ENCODE assay signal across 10 cellular contexts in genomic region chr15:34609658-34610057, GRCh38. TPM values are rescaled to one million over a fixed set of nuclear protein-coding genes. Genes with fewer than 3 reads are reported as not detected.
DNase-seq lines count a peak whose midpoint lies in the region; ATAC-seq and TF ChIP-seq lines count a peak whose summit lies in the region.
"Had no signal": no experiment of that assay in that cellular context is flagged by ENCODE, and none has a peak within 500 bp of the region (broad histone marks: within the 10 kb centered on the region; RNA-seq: fewer than 3 reads in every experiment).

No MANE protein-coding gene starts in this region.

- no peak overlapping the region for H4K8ac ChIP-seq in neuronal stem cell (ENCODE audit: low read depth, low read length)

- H3K4ac ChIP-seq in neuronal stem cell (ENCODE audit: low read length), result no peak overlapping the region

- H3K18ac ChIP-seq in neuronal stem cell (ENCODE audit: low read length), result no peak overlapping the region

- no peak overlapping the region for H2BK12ac ChIP-seq in neuronal stem cell (ENCODE audit: low read length)

- H2BK5ac ChIP-seq in neuronal stem cell (ENCODE audit: low read length), result no peak overlapping the region

- H3K36me3 Mint-ChIP-seq in activated T-cell treated with anti-CD3 and anti-CD28 coated beads, Interleukin-2, amount 50 U/mL, for 72 hours (ENCODE audit: insufficient read depth in 2 of 2), result no peaks in the 10 kb centered on the region
- no peaks in the 10 kb centered on the region for H3K36me3 Mint-ChIP-seq in activated naive CD4-positive, alpha-beta T cell treated with anti-CD3 and anti-CD28 coated beads, Interleukin-2, amount 50 U/mL, for 72 hours
- no peaks in the 10 kb centered on the region for H3K36me3 Mint-ChIP-seq in stimulated activated naive B cell treated with anti-CD40 and anti-IgM and Interleukin-4, amounts not matched to agents 10 μg/mL and 1 μg/mL and 100 μg/mL, for 72 hours

- ATAC-seq in activated T-cell treated with anti-CD3 and anti-CD28 coated beads, Interleukin-2, amount 50 U/mL, for 72 hours (replicated peaks in 1 of 2), result peak; percentile 50
- peak; percentile 54 to 58 for ATAC-seq in activated naive CD4-positive, alpha-beta T cell treated with anti-CD3 and anti-CD28 coated beads, Interleukin-2, amount 50 U/mL, for 72 hours
- ATAC-seq in stimulated activated naive B cell treated with anti-CD40 and anti-IgM and Interleukin-4, amounts not matched to agents 10 μg/mL and 1 μg/mL and 100 μg/mL, for 72 hours (replicated peaks), result peak; percentile 94
- ATAC-seq in HG03139 (IDR thresholded peaks at IDR 0.05; ENCODE audit: unreplicated experiment), result no peak
- ATAC-seq: left colon had no signal

- WGBS in neuronal stem cell (ENCODE audit: extremely low coverage in 2 of 2, insufficient read length in 2 of 2, insufficient replicate concordance in 1 of 2), 2 donors, result no CpG with 5 or more reads among the region's 7 CpGs

- no peak overlapping the region for H3K9ac ChIP-seq in Loucy (ENCODE audit: low read depth, low read length, poor library complexity, severe bottlenecking)
- H3K9ac ChIP-seq in neuronal stem cell (ENCODE audit: low read depth, low read length, poor library complexity), result no peak overlapping the region

- TF ChIP-seq CTCF in Loucy (conservative IDR thresholded peaks at IDR 0.05; ENCODE audit: low read length), result no peak

- H3K27ac ChIP-seq in neuronal stem cell (replicated peaks; ENCODE audit: low read length), result no peak overlapping the region

- peaks cover 10% of the 10 kb centered on the region for H3K4me1 ChIP-seq in Loucy (ENCODE audit: insufficient read depth, low read length, poor library complexity, severe bottlenecking)
- H3K4me1 ChIP-seq in neuronal stem cell (ENCODE audit: control insufficient read depth in 2 of 2, insufficient read depth in 1 of 2, low read depth in 1 of 2, low read length in 2 of 2), result no peaks in the 10 kb centered on the region

- no peaks in the 10 kb centered on the region for H3K9me3 Mint-ChIP-seq in activated T-cell treated with anti-CD3 and anti-CD28 coated beads, Interleukin-2, amount 50 U/mL, for 72 hours
- no peaks in the 10 kb centered on the region for H3K9me3 Mint-ChIP-seq in activated naive CD4-positive, alpha-beta T cell treated with anti-CD3 and anti-CD28 coated beads, Interleukin-2, amount 50 U/mL, for 72 hours
- no peaks in the 10 kb centered on the region for H3K9me3 Mint-ChIP-seq in stimulated activated naive B cell treated with anti-CD40 and anti-IgM and Interleukin-4, amounts not matched to agents 10 μg/mL and 1 μg/mL and 100 μg/mL, for 72 hours

- no peaks in the 10 kb centered on the region for H3K79me1 ChIP-seq in neuronal stem cell (ENCODE audit: low read depth, low read length)

- no peaks in the 10 kb centered on the region for H3K79me2 ChIP-seq in Loucy (ENCODE audit: insufficient read depth, low read length)

- H3K36me3 ChIP-seq in Loucy (ENCODE audit: insufficient read depth, low read length), result no peaks in the 10 kb centered on the region
- H3K36me3 ChIP-seq in neuronal stem cell (replicated peaks in 1 of 2; ENCODE audit: control insufficient read depth in 2 of 2, insufficient read depth in 2 of 2, low read length in 2 of 2), result no peaks in the 10 kb centered on the region

- H4K91ac ChIP-seq in neuronal stem cell (ENCODE audit: low read depth, low read length, poor library complexity), result no peak overlapping the region

- H3K27me3 ChIP-seq in Loucy (ENCODE audit: insufficient read depth, low read length, poor library complexity, severe bottlenecking) (no peaks in the 10 kb centered on the region), neuronal stem cell (ENCODE audit: control insufficient read depth in 3 of 3, insufficient read depth in 3 of 3, low read depth in 1 of 3, low read length in 3 of 3) (peaks cover 0 to 49% (median 0%) of the 10 kb centered on the region in 3 experiments)

- H3K9me2 ChIP-seq in Loucy (replicated peaks; ENCODE audit: low read depth, low read length), result no peaks in the 10 kb centered on the region

- no peak overlapping the region for H3K27ac Mint-ChIP-seq in activated T-cell treated with anti-CD3 and anti-CD28 coated beads, Interleukin-2, amount 50 U/mL, for 72 hours
- peak overlapping the region in 1 of 2 donors; percentile 21 for H3K27ac Mint-ChIP-seq in activated naive CD4-positive, alpha-beta T cell treated with anti-CD3 and anti-CD28 coated beads, Interleukin-2, amount 50 U/mL, for 72 hours
- peak overlapping the region; percentile 25 for H3K27ac Mint-ChIP-seq in stimulated activated naive B cell treated with anti-CD40 and anti-IgM and Interleukin-4, amounts not matched to agents 10 μg/mL and 1 μg/mL and 100 μg/mL, for 72 hours

- no peaks in the 10 kb centered on the region for H3K9me3 ChIP-seq in Loucy (ENCODE audit: insufficient read depth, low read depth, low read length)
- H3K9me3 ChIP-seq in neuronal stem cell (replicated peaks in 1 of 2; ENCODE audit: control insufficient read depth in 2 of 2, insufficient read depth in 1 of 2, low read depth in 1 of 2, low read length in 2 of 2), result no peaks in the 10 kb centered on the region

- no peak overlapping the region for H2BK15ac ChIP-seq in neuronal stem cell (ENCODE audit: low read length)

- H3K4me2 ChIP-seq in Loucy (ENCODE audit: low read depth, low read length, poor library complexity, severe bottlenecking), result peak overlapping the region; percentile 41
- H3K4me2 ChIP-seq in neuronal stem cell (ENCODE audit: insufficient read depth, low read length, poor library complexity, severe bottlenecking), result no peak overlapping the region

- H3K4me1 Mint-ChIP-seq in activated T-cell treated with anti-CD3 and anti-CD28 coated beads, Interleukin-2, amount 50 U/mL, for 72 hours (ENCODE audit: low read depth), result peaks cover 14% of the 10 kb centered on the region
- H3K4me1 Mint-ChIP-seq in stimulated activated naive B cell treated with anti-CD40 and anti-IgM and Interleukin-4, amounts not matched to agents 10 μg/mL and 1 μg/mL and 100 μg/mL, for 72 hours, result peaks cover 7 to 13% of the 10 kb centered on the region in 2 donors

- H2AK5ac ChIP-seq in neuronal stem cell (ENCODE audit: low read depth, low read length), result no peak overlapping the region

- peaks cover 46% of the 10 kb centered on the region for H3K27me3 Mint-ChIP-seq in activated T-cell treated with anti-CD3 and anti-CD28 coated beads, Interleukin-2, amount 50 U/mL, for 72 hours (ENCODE audit: low read depth)
- H3K27me3 Mint-ChIP-seq in stimulated activated naive B cell treated with anti-CD40 and anti-IgM and Interleukin-4, amounts not matched to agents 10 μg/mL and 1 μg/mL and 100 μg/mL, for 72 hours, result peaks cover 0 to 11% of the 10 kb centered on the region in 2 donors

- no peak overlapping the region for H3K14ac ChIP-seq in neuronal stem cell (ENCODE audit: low read length)

- H2AFZ ChIP-seq in Loucy (ENCODE audit: low read length) (peak overlapping the region; percentile 73; the same call in 1 of the 2 replicates), neuronal stem cell (ENCODE audit: low read length) (no peak overlapping the region)

- no peak overlapping the region for H3K23ac ChIP-seq in neuronal stem cell (ENCODE audit: low read depth, low read length, poor library complexity)

- H3K4me3 ChIP-seq in Loucy (ENCODE audit: low read length, poor library complexity, severe bottlenecking), result peak overlapping the region; percentile 31
- H3K4me3 ChIP-seq in neuronal stem cell (ENCODE audit: low read length in 2 of 2), result no peak overlapping the region

- no peaks in the 10 kb centered on the region for H4K20me1 ChIP-seq in Loucy (ENCODE audit: insufficient read depth, low read length, poor library complexity, severe bottlenecking)

- H3K4me3 Mint-ChIP-seq in activated T-cell treated with anti-CD3 and anti-CD28 coated beads, Interleukin-2, amount 50 U/mL, for 72 hours, result peak overlapping the region; percentile 40 to 51
- H3K4me3 Mint-ChIP-seq in stimulated activated naive B cell treated with anti-CD40 and anti-IgM and Interleukin-4, amounts not matched to agents 10 μg/mL and 1 μg/mL and 100 μg/mL, for 72 hours, result peak overlapping the region; percentile 25 to 35

- DNase-seq in activated T-cell treated with anti-CD3 and anti-CD28 coated beads, Interleukin-2, amount 50 U/mL, for 72 hours, result peak; percentile 3 to 5
- no peak for DNase-seq in activated T-cell treated with anti-CD3 and anti-CD28 coated beads, Interleukin-2, amount 50 U/mL, for 1 hour
- DNase-seq in activated naive CD4-positive, alpha-beta T cell treated with anti-CD3 and anti-CD28 coated beads, Interleukin-2, amount 50 U/mL, for 72 hours (ENCODE audit: low spot score in 2 of 2), result no peak
- DNase-seq in stimulated activated naive B cell treated with anti-CD40 and anti-IgM and Interleukin-4, amounts not matched to agents 10 μg/mL and 1 μg/mL and 100 μg/mL, for 72 hours, result peak; percentile 29
- DNase-seq in germinal center (ENCODE audit: low spot score) (no peak), neuronal stem cell (ENCODE audit: low spot score) (no peak)
- DNase-seq: amygdala, left colon had no signal

- H3F3A ChIP-seq in Loucy (ENCODE audit: low read depth), result no peaks in the 10 kb centered on the region

- no peak overlapping the region for H2BK120ac ChIP-seq in neuronal stem cell (ENCODE audit: low read depth, low read length)

RNA-seq across cellular contexts. Expression of gene GOLGA8B, which starts 26.2 kb away (rescaled TPM):
- 100 to 1,000 TPM; 228 to 318 TPM for total RNA-seq in activated T-cell treated with anti-CD3 and anti-CD28 coated beads, Interleukin-2, amount 50 U/mL, for 72 hours
- total RNA-seq in activated naive CD4-positive, alpha-beta T cell treated with anti-CD3 and anti-CD28 coated beads, Interleukin-2, amount 50 U/mL, for 72 hours, result 100 to 1,000 TPM; 148 to 163 TPM
- polyA plus RNA-seq in neuronal stem cell (2013, experiment 1 of 2), result 21.2 TPM
- polyA plus RNA-seq in neuronal stem cell (2013, experiment 2 of 2), result 22.0 TPM

Comparison
In these comparisons a context has a peak if more than half of its experiments do, and no peak if none do; other contexts are left out.
1. DNase-seq: peak in activated T-cell treated with anti-CD3 and anti-CD28 coated beads, Interleukin-2, amount 50 U/mL, for 72 hours (2 of 2) and stimulated activated naive B cell treated with anti-CD40 and anti-IgM and Interleukin-4, amounts not matched to agents 10 μg/mL and 1 μg/mL and 100 μg/mL, for 72 hours (single experiment); none in activated T-cell treated with anti-CD3 and anti-CD28 coated beads, Interleukin-2, amount 50 U/mL, for 1 hour (single experiment), activated naive CD4-positive, alpha-beta T cell treated with anti-CD3 and anti-CD28 coated beads, Interleukin-2, amount 50 U/mL, for 72 hours (0 of 2), germinal center (single experiment) and neuronal stem cell (single experiment).